9 cellular contexts compared by ENCODE assay signal in the genomic region with DNA sequence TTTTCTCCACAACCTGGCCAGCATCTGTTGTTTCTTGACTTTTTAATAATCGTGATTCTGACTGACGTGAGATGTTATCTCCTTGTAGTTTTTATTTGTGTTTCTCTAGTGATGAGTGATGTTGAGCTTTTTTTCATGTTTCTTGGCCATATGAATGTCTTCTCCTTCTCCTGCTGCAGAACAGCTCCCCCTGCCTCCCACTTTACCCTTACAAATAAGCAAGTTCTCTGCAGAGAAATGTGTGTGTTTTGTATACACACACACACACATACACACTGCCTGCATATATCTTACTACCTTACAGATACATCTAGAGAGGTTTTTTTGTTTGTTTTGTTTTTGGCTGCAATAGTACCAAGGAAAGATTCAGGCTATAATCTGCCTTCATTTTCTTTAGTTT.
DNase-seq lines count a peak whose midpoint lies in the region; ATAC-seq, FAIRE-seq and TF ChIP-seq lines count a peak whose summit lies in the region.
"Had no signal": no experiment of that assay in that cellular context is flagged by ENCODE, and none has a peak within 500 bp of the region (broad histone marks: within the 10 kb centered on the region; RNA-seq: fewer than 3 reads in every experiment).

No MANE protein-coding gene starts in this region.

- H3K4me3 ChIP-seq in kidney (ENCODE audit: low read length in 2 of 2) = no peak overlapping the region

- in situ Hi-C loops in SK-MEL-5 (cut with HindIII; ENCODE audit: low pct_unique_long_range_greater_than_20kb, low sequenced_read_pairs) = no loop called here

- no peak for ATAC-seq in HG03460 (IDR thresholded peaks at IDR 0.05; ENCODE audit: unreplicated experiment)

- H3K9me3 ChIP-seq in kidney (ENCODE audit: control insufficient read depth in 1 of 2, low read length in 2 of 2) = peaks cover 0 to 5% of the 10 kb centered on the region in 2 donors

- no peak overlapping the region for H3K27ac ChIP-seq in kidney (ENCODE audit: low read depth in 2 of 2, low read length in 2 of 2)

- FAIRE-seq in kidney (lab: Jason Lieb, UNC) = no peak

- DNase-seq in CD1c-positive myeloid dendritic cell (ENCODE audit: extremely low spot score) (peak; percentile 3), HCEC 1CT (peak; percentile 22), SK-MEL-5 (ENCODE audit: low read depth, low spot score) (peak; percentile 54), kidney (no peak), NCI-H510A treated with DMSO at 0.1 percent for 48 hours (lab: John Stamatoyannopoulos, UW) (no peak), retina (no peak), NCI-H345 treated with DMSO at 0.1 percent for 48 hours (lab: John Stamatoyannopoulos, UW; ENCODE audit: unreplicated experiment) (no peak)
- DNase-seq: T1000 had no signal

- intact Hi-C loops in kidney (cut with DNase I) = no loop called here

- no peaks in the 10 kb centered on the region for H3K4me1 ChIP-seq in kidney (ENCODE audit: control insufficient read depth in 1 of 2, insufficient read depth in 1 of 2, low read depth in 1 of 2, low read length in 2 of 2)

- no peaks in the 10 kb centered on the region for H3K36me3 ChIP-seq in kidney (ENCODE audit: control insufficient read depth in 1 of 2, insufficient read depth in 2 of 2, low read length in 2 of 2)

- no peak overlapping the region for H3K9ac ChIP-seq in kidney (ENCODE audit: low read length in 2 of 2)

- peak; percentile 19 for TF ChIP-seq CTCF in kidney (IDR thresholded peaks at IDR 0.05; ENCODE audit: borderline replicate concordance, extremely low read depth, insufficient read depth)

Comparison
In these comparisons a context has a peak if more than half of its experiments do, and no peak if none do; other contexts are left out.
1. DNase-seq: peak in CD1c-positive myeloid dendritic cell (single experiment), HCEC 1CT (single experiment) and SK-MEL-5 (single experiment); none in kidney (single experiment), NCI-H510A treated with DMSO at 0.1 percent for 48 hours (single experiment), retina (single experiment) and NCI-H345 treated with DMSO at 0.1 percent for 48 hours (single experiment).